ENCODE assay signal across 29 cellular contexts in genomic region chr6:34941421-34941820, GRCh38.
"Had no signal": no experiment of that assay in that cellular context is flagged by ENCODE, and none has a peak within 500 bp of the region (broad histone marks: within the 10 kb centered on the region; RNA-seq: fewer than 3 reads in every experiment).

No MANE protein-coding gene starts in this region.

- H3K36me3 Mint-ChIP-seq: natural killer cell had no signal

- H3K27ac Mint-ChIP-seq: naive B cell; natural killer cell; nephron progenitor cell; neural progenitor cell; stimulated activated memory B cell treated with anti-CD40 and anti-IgM and Interleukin-4, amounts not matched to agents 10 μg/mL and 1 μg/mL and 100 μg/mL, for 72 hours; stimulated activated naive CD8-positive, alpha-beta T cell treated with anti-CD3 and anti-CD28 coated beads, Interleukin-15, amount 100 ng/mL, for 72 hours had no signal

- FAIRE-seq: keratinocyte had no signal

- H3K4me1 Mint-ChIP-seq: nephron progenitor cell; neural progenitor cell; stimulated activated memory B cell treated with anti-CD40 and anti-IgM and Interleukin-4, amounts not matched to agents 10 μg/mL and 1 μg/mL and 100 μg/mL, for 72 hours; stimulated activated naive CD8-positive, alpha-beta T cell treated with anti-CD3 and anti-CD28 coated beads, Interleukin-15, amount 100 ng/mL, for 72 hours had no signal

- H2AFZ ChIP-seq: neural progenitor cell, parathyroid adenoma had no signal

- H3K36me3 ChIP-seq: neural progenitor cell, neutrophil, thyroid gland, transverse colon, upper lobe of left lung had no signal

- ATAC-seq: left cardiac atrium; left lobe of liver; natural killer cell; sciatic nerve; stimulated activated memory B cell treated with anti-CD40 and anti-IgM and Interleukin-4, amounts not matched to agents 10 μg/mL and 1 μg/mL and 100 μg/mL, for 72 hours; stimulated activated naive CD8-positive, alpha-beta T cell treated with anti-CD3 and anti-CD28 coated beads, Interleukin-15, amount 100 ng/mL, for 72 hours had no signal

- H3K9me3 ChIP-seq: neutrophil, thyroid gland, transverse colon, upper lobe of left lung had no signal

- H3K27me3 Mint-ChIP-seq: naive B cell; stimulated activated memory B cell treated with anti-CD40 and anti-IgM and Interleukin-4, amounts not matched to agents 10 μg/mL and 1 μg/mL and 100 μg/mL, for 72 hours; stimulated activated naive CD8-positive, alpha-beta T cell treated with anti-CD3 and anti-CD28 coated beads, Interleukin-15, amount 100 ng/mL, for 72 hours had no signal

- DNase-seq: head of caudate nucleus; hippocampal formation; kidney glomerular epithelial cell; left cardiac atrium; mesendoderm; naive B cell; natural killer cell; nephron progenitor cell; occipital lobe; retina; stimulated activated CD4-positive, alpha-beta T cell treated with anti-CD3 and anti-CD28 coated beads, Interleukin-2, amount 100 ng/mL, for 48 hours; stimulated activated CD4-positive, alpha-beta T cell treated with anti-CD3 and anti-CD28 coated beads, Interleukin-4, amount 100 ng/mL, for 4 hours; stimulated activated CD8-positive, alpha-beta memory T cell treated with anti-CD3 and anti-CD28 coated beads, Interleukin-4, amount 100 ng/mL, for 48 hours; stimulated activated naive CD4-positive, alpha-beta T cell treated with Interleukin-2 at 50 U/mL for 16 hours; stimulated activated naive CD8-positive, alpha-beta T cell treated with anti-CD3 and anti-CD28 coated beads, Interleukin-15, amount 100 ng/mL, for 72 hours; substantia nigra; thyroid gland; transverse colon; upper lobe of left lung had no signal

- H3K27ac ChIP-seq: neural progenitor cell, neutrophil, parathyroid adenoma, skin epidermis, transverse colon, upper lobe of left lung had no signal

- H3K4me3 Mint-ChIP-seq: mesothelial cell of epicardium; naive B cell; natural killer cell; nephron progenitor cell; neural progenitor cell; stimulated activated memory B cell treated with anti-CD40 and anti-IgM and Interleukin-4, amounts not matched to agents 10 μg/mL and 1 μg/mL and 100 μg/mL, for 72 hours; stimulated activated naive CD8-positive, alpha-beta T cell treated with anti-CD3 and anti-CD28 coated beads, Interleukin-15, amount 100 ng/mL, for 72 hours had no signal

- H3K4me3 ChIP-seq: lung, neural progenitor cell, skin epidermis, thyroid gland, transverse colon, upper lobe of left lung had no signal

- H3K9me3 Mint-ChIP-seq: naive B cell; natural killer cell; stimulated activated memory B cell treated with anti-CD40 and anti-IgM and Interleukin-4, amounts not matched to agents 10 μg/mL and 1 μg/mL and 100 μg/mL, for 72 hours; stimulated activated naive CD8-positive, alpha-beta T cell treated with anti-CD3 and anti-CD28 coated beads, Interleukin-15, amount 100 ng/mL, for 72 hours had no signal

- H3K4me2 ChIP-seq: neural progenitor cell had no signal

- H3K4me1 ChIP-seq: neural progenitor cell had no signal

- H3K9ac ChIP-seq: neural progenitor cell, parathyroid adenoma had no signal

- H3K27me3 ChIP-seq: neural progenitor cell, neutrophil, thyroid gland, transverse colon, upper lobe of left lung had no signal
